In the genomic region with DNA sequence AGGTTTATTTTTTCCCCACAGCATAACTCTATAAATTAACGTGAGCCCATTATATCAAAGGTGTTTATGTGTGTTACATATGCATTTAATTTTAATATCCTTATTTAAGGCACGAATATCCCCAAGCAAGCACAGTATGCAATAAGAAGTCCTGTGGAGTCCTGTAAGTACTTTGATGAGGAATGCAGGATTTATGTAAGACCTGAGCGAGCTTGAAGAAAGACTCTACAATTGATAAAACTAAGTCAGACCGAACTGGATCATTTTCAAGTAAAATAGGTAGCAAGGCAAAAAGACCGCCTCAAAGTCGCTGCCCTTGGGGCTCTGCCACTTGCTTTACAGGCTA, we compare ENCODE assay signal across 9 cellular contexts. TPM values are rescaled to one million over a fixed set of nuclear protein-coding genes. Genes with fewer than 3 reads are reported as not detected.
A peak's percentile ranks its signal among the peaks of the same experiment; 100 is the strongest.
DNase-seq lines count a peak whose midpoint lies in the region; ATAC-seq, FAIRE-seq and TF ChIP-seq lines count a peak whose summit lies in the region.
"Had no signal": no experiment of that assay in that cellular context is flagged by ENCODE, and none has a peak within 500 bp of the region (broad histone marks: within the 10 kb centered on the region; RNA-seq: fewer than 3 reads in every experiment).

No MANE protein-coding gene starts in this region.

- no peak for TF ChIP-seq CTCF in esophagus muscularis mucosa (IDR thresholded peaks at IDR 0.05)

- no peak for ATAC-seq in activated T-cell treated with anti-CD3 and anti-CD28 coated beads, Interleukin-2, amount 50 U/mL, for 4 hours

- no peak for TF ChIP-seq EP300 in esophagus muscularis mucosa (IDR thresholded peaks at IDR 0.05)

- H3K4me1 Mint-ChIP-seq in activated T-cell treated with anti-CD3 and anti-CD28 coated beads, Interleukin-2, amount 50 U/mL, for 4 hours (ENCODE audit: low read depth), result no peaks in the 10 kb centered on the region

- no peaks in the 10 kb centered on the region for H3K36me3 ChIP-seq in SJSA1
- H3K36me3 ChIP-seq in esophagus muscularis mucosa, result no peaks in the 10 kb centered on the region
- H3K36me3 ChIP-seq in muscle layer of colon (ENCODE audit: insufficient read depth, low read length), result no peaks in the 10 kb centered on the region
- no peaks in the 10 kb centered on the region for H3K36me3 ChIP-seq in urinary bladder (ENCODE audit: insufficient read depth)

- DNase-seq in SJSA1 (ENCODE audit: low read depth in 1 of 2, low spot score in 2 of 2), result no peak
- DNase-seq in esophagus muscularis mucosa (ENCODE audit: extremely low spot score), result no peak
- DNase-seq in activated T-cell treated with anti-CD3 and anti-CD28 coated beads, Interleukin-2, amount 50 U/mL, for 4 hours, result no peak
- no peak for DNase-seq in RCC 7860 (ENCODE audit: low spot score)
- DNase-seq in foreskin melanocyte, result no peak
- DNase-seq: MM.1S, SK-N-SH had no signal

- no peak overlapping the region for H3K4me3 Mint-ChIP-seq in activated T-cell treated with anti-CD3 and anti-CD28 coated beads, Interleukin-2, amount 50 U/mL, for 4 hours

- H3K27me3 ChIP-seq in SJSA1 (replicated peaks) (no peaks in the 10 kb centered on the region), esophagus muscularis mucosa (no peaks in the 10 kb centered on the region), muscle layer of colon (ENCODE audit: control insufficient read depth in 1 of 2, insufficient read depth in 2 of 2, low read length in 2 of 2) (no peaks in the 10 kb centered on the region)

- H3K4me3 ChIP-seq in SJSA1 (peak overlapping the region; percentile 65), esophagus muscularis mucosa (peak overlapping the region; percentile 66 to 78 (median 70)), muscle layer of colon (ENCODE audit: low read depth in 1 of 2, low read length in 2 of 2) (peak overlapping the region; percentile 88 to 90), urinary bladder (ENCODE audit: low read depth, low read length) (peak overlapping the region; percentile 57)

- H3K36me3 Mint-ChIP-seq in activated T-cell treated with anti-CD3 and anti-CD28 coated beads, Interleukin-2, amount 50 U/mL, for 4 hours (ENCODE audit: insufficient read depth), result no peaks in the 10 kb centered on the region

- H3K9me3 ChIP-seq in SJSA1 (replicated peaks) (no peaks in the 10 kb centered on the region), esophagus muscularis mucosa (no peaks in the 10 kb centered on the region), muscle layer of colon (ENCODE audit: low read length) (no peaks in the 10 kb centered on the region)
- H3K9me3 ChIP-seq: SK-N-SH had no signal

- H3K27me3 Mint-ChIP-seq in activated T-cell treated with anti-CD3 and anti-CD28 coated beads, Interleukin-2, amount 50 U/mL, for 4 hours (ENCODE audit: low read depth), result peaks cover 16% of the 10 kb centered on the region

- H3K9me3 Mint-ChIP-seq in activated T-cell treated with anti-CD3 and anti-CD28 coated beads, Interleukin-2, amount 50 U/mL, for 4 hours, result peaks cover 1% of the 10 kb centered on the region

- no peak for FAIRE-seq in RCC 7860 (lab: Jason Lieb, UNC)

- peaks cover 4% of the 10 kb centered on the region; the same call in 1 of the 2 replicates for H3K4me1 ChIP-seq in SJSA1 (replicated peaks)
- peaks cover 15 to 21% (median 17%) of the 10 kb centered on the region in 4 donors for H3K4me1 ChIP-seq in esophagus muscularis mucosa
- peaks cover 17% of the 10 kb centered on the region for H3K4me1 ChIP-seq in muscle layer of colon (ENCODE audit: insufficient read depth, low read length)
- H3K4me1 ChIP-seq in urinary bladder (ENCODE audit: insufficient read depth), result peaks cover 1% of the 10 kb centered on the region

- no peak overlapping the region for H3K27ac ChIP-seq in SJSA1
- peak overlapping the region; percentile 88 to 92 (median 90) for H3K27ac ChIP-seq in esophagus muscularis mucosa (replicated peaks in 1 of 4)
- peak overlapping the region; percentile 86 for H3K27ac ChIP-seq in muscle layer of colon (ENCODE audit: low read depth, low read length)
- no peak overlapping the region for H3K27ac ChIP-seq in urinary bladder (ENCODE audit: low read depth)

- no peak for TF ChIP-seq POLR2A in esophagus muscularis mucosa (IDR thresholded peaks at IDR 0.05; ENCODE audit: low read depth)

- 4% methylated on average over 6 of the region's 6 CpGs for WGBS in esophagus muscularis mucosa
- WGBS in urinary bladder, result 3% methylated on average over 6 of the region's 6 CpGs

- intact Hi-C loops in esophagus muscularis mucosa (cut with DNase I), result loop anchor here (2.0 kb wide), 1 partner anchor 25 kb away; the partner anchor contains the start of gene MIPOL1

- H3K9ac ChIP-seq in muscle layer of colon (ENCODE audit: low read length), result peak overlapping the region; percentile 88
- H3K9ac ChIP-seq: SK-N-SH had no signal

RNA-seq across cellular contexts. Expression of gene SLC25A21, which starts 0.8 kb away (rescaled TPM):
- 1.2 and 2.6 TPM in 2 replicates for total RNA-seq in SJSA1 (2014; rRNA removed; shearing (Covaris generic))
- total RNA-seq in esophagus muscularis mucosa (1 to 10 TPM in 3 of 4 donors, under 1 TPM in 1; 0.39 to 3.3 (median 1.2) TPM), urinary bladder (1.8 TPM)
- 0.72 TPM for polyA plus RNA-seq in urinary bladder
- total RNA-seq in activated T-cell treated with anti-CD3 and anti-CD28 coated beads, Interleukin-2, amount 50 U/mL, for 4 hours, result not detected
- polyA plus RNA-seq: SK-N-SH had no signal

RNA-seq across cellular contexts. Expression of gene MIPOL1, which starts 26.1 kb away (rescaled TPM):
- 9.7 and 23.7 TPM in 2 replicates for total RNA-seq in SJSA1 (2014; rRNA removed; shearing (Covaris generic))
- total RNA-seq in esophagus muscularis mucosa (10 to 100 TPM in 2 of 4 donors, 1 to 10 TPM in 2; 6.5 to 21.2 (median 10.4) TPM), urinary bladder (48.4 TPM)
- polyA plus RNA-seq in urinary bladder, result 5.6 TPM
- total RNA-seq in activated T-cell treated with anti-CD3 and anti-CD28 coated beads, Interleukin-2, amount 50 U/mL, for 4 hours, result under 1 TPM in 2 of 3 donors, not detected in 1; 0.10 to 0.16 TPM

Comparison
In these comparisons a context has a peak if more than half of its experiments do, and no peak if none do; other contexts are left out.
1. H3K27ac ChIP-seq: peak in esophagus muscularis mucosa (4 of 4) and muscle layer of colon (single experiment); none in SJSA1 (single experiment) and urinary bladder (single experiment).
2. Peak in every context shown above with its lines, with median percentiles within 50 percentile points of each other: H3K4me3 ChIP-seq.